In the genomic region with DNA sequence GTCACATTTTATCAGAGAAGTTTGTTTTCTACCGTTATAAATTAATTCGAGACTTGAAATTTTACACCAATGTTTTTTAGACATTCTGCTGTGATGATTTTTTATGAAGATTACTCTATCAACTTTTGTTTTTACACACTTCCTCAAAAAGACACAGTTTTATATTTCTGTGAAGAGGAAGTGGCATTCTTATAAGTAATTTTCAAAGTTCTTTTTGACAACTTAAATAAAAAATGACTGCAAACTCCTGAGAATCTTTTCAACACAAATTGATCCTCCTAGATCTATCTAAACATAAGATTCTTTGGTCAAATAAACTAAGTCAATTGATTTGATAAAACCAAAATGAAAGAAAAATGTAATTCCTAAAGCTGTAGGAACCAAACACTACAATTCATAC, we compare ENCODE assay signal across 1 cellular context.
TF ChIP-seq lines count a peak whose summit lies in the region.

No MANE protein-coding gene starts in this region.

TF ChIP-seq in SK-N-SH treated with all-trans-retinoic acid at 6 μM for 48 hours, 23 proteins besides CTCF, POLR2A, EP300 and RAD21 (continued from another document):
- TF ChIP-seq, protein P1, sequence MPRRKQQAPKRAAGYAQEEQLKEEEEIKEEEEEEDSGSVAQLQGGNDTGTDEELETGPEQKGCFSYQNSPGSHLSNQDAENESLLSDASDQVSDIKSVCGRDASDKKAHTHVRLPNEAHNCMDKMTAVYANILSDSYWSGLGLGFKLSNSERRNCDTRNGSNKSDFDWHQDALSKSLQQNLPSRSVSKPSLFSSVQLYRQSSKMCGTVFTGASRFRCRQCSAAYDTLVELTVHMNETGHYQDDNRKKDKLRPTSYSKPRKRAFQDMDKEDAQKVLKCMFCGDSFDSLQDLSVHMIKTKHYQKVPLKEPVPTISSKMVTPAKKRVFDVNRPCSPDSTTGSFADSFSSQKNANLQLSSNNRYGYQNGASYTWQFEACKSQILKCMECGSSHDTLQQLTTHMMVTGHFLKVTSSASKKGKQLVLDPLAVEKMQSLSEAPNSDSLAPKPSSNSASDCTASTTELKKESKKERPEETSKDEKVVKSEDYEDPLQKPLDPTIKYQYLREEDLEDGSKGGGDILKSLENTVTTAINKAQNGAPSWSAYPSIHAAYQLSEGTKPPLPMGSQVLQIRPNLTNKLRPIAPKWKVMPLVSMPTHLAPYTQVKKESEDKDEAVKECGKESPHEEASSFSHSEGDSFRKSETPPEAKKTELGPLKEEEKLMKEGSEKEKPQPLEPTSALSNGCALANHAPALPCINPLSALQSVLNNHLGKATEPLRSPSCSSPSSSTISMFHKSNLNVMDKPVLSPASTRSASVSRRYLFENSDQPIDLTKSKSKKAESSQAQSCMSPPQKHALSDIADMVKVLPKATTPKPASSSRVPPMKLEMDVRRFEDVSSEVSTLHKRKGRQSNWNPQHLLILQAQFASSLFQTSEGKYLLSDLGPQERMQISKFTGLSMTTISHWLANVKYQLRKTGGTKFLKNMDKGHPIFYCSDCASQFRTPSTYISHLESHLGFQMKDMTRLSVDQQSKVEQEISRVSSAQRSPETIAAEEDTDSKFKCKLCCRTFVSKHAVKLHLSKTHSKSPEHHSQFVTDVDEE (CRISPR knock-in tag; IDR thresholded peaks at IDR 0.05) = no peak
- TF ChIP-seq ZNF565 (CRISPR knock-in tag; conservative IDR thresholded peaks at IDR 0.05; ENCODE audit: low read depth) = no peak
- no peak for TF ChIP-seq ZNF8 (CRISPR knock-in tag; IDR thresholded peaks at IDR 0.05)
